ENCODE assay signal across 1 cellular context in genomic region chr1:109548321-109549267, GRCh38.
TF ChIP-seq lines count a peak whose summit lies in the region.

GNAI3 (plus strand) TSS chr1:109548615; CDS start chr1:109548721, 106 bp downstream.

TF ChIP-seq in HepG2, 621 proteins besides CTCF, POLR2A, EP300 and RAD21 (continued from another document and continues in another):
- TF ChIP-seq HIC2 (CRISPR knock-in tag; IDR thresholded peaks at IDR 0.05; ENCODE audit: low read depth) (no peak), SALL2 (CRISPR knock-in tag; IDR thresholded peaks at IDR 0.05) (peak; percentile 43; the same call in 1 of the 2 replicates), ZNF644 (CRISPR knock-in tag; IDR thresholded peaks at IDR 0.05; ENCODE audit: low read depth) (no peak), RORA (CRISPR knock-in tag; IDR thresholded peaks at IDR 0.05) (no peak), ZNF83 (CRISPR knock-in tag; IDR thresholded peaks at IDR 0.05; ENCODE audit: borderline replicate concordance) (no peak), ZNF749 (CRISPR knock-in tag; IDR thresholded peaks at IDR 0.05; ENCODE audit: borderline replicate concordance) (peak; percentile 68; the same call in 1 of the 2 replicates), ARNTL (CRISPR knock-in tag; IDR thresholded peaks at IDR 0.05) (0 out of 2 replicates have a peak, but pooled peaks have one; percentile 41), ZMAT3 (CRISPR knock-in tag; conservative IDR thresholded peaks at IDR 0.05) (no peak; the same call in 1 of the 2 replicates), CEBPG (CRISPR knock-in tag; IDR thresholded peaks at IDR 0.05) (peak; percentile 48; the same call in 1 of the 2 replicates), ZNF674 (CRISPR knock-in tag; IDR thresholded peaks at IDR 0.05; ENCODE audit: low read depth) (no peak), ZNF354B (CRISPR knock-in tag; IDR thresholded peaks at IDR 0.05) (no peak), ZBTB37 (CRISPR knock-in tag; IDR thresholded peaks at IDR 0.05) (no peak), ZNF234 (CRISPR knock-in tag; conservative IDR thresholded peaks at IDR 0.05) (no peak; the same call in 1 of the 2 replicates), ETV6 (CRISPR knock-in tag; conservative IDR thresholded peaks at IDR 0.05) (no peak; the same call in 1 of the 2 replicates), ZNF569 (CRISPR knock-in tag; IDR thresholded peaks at IDR 0.05; ENCODE audit: borderline replicate concordance) (no peak; the same call in 1 of the 2 replicates), SP2 (CRISPR knock-in tag; IDR thresholded peaks at IDR 0.05) (peak; percentile 76), ZSCAN30 (CRISPR knock-in tag; IDR thresholded peaks at IDR 0.05) (no peak), HNF1B (CRISPR knock-in tag; IDR thresholded peaks at IDR 0.05) (peak; percentile 92), HHEX (CRISPR knock-in tag; IDR thresholded peaks at IDR 0.05) (no peak), SOX13 (IDR thresholded peaks at IDR 0.05) (no peak; the same call in 1 of the 2 replicates), SOX13 (CRISPR knock-in tag; conservative IDR thresholded peaks at IDR 0.05 in 1 of 2, IDR thresholded peaks at IDR 0.05 in 1 of 2) (peak in 1 of 2 experiments; percentile 6; a peak in 1 of 4 replicates), ARID4A (CRISPR knock-in tag; IDR thresholded peaks at IDR 0.05; ENCODE audit: borderline replicate concordance) (peak; percentile 95), GATA4 (IDR thresholded peaks at IDR 0.05; ENCODE audit: borderline replicate concordance, low read depth) (peak; percentile 42; the same call in 1 of the 2 replicates), ZNF556 (CRISPR knock-in tag; IDR thresholded peaks at IDR 0.05; ENCODE audit: borderline replicate concordance) (0 out of 2 replicates have a peak, but pooled peaks have one; percentile 59), ZNF547 (CRISPR knock-in tag; IDR thresholded peaks at IDR 0.05) (no peak; the same call in 1 of the 2 replicates), HDAC1 (CRISPR knock-in tag; IDR thresholded peaks at IDR 0.05) (peak; percentile 89), ZNF276 (CRISPR knock-in tag; IDR thresholded peaks at IDR 0.05; ENCODE audit: low read depth) (peak; percentile 71), GPN1 (CRISPR knock-in tag; IDR thresholded peaks at IDR 0.05; ENCODE audit: borderline replicate concordance) (no peak), MAFK (conservative IDR thresholded peaks at IDR 0.05 in 1 of 2, IDR thresholded peaks at IDR 0.05 in 1 of 2; ENCODE audit: low read length in 2 of 2) (no peak), BRD4 (CRISPR knock-in tag; IDR thresholded peaks at IDR 0.05) (peak; percentile 64; the same call in 1 of the 2 replicates), HNF4G (IDR thresholded peaks at IDR 0.05; ENCODE audit: borderline replicate concordance, low read depth, low read length) (no peak), HNF4G (CRISPR knock-in tag; IDR thresholded peaks at IDR 0.05; ENCODE audit: borderline replicate concordance, low read depth) (no peak; the same call in 1 of the 2 replicates)
- TF ChIP-seq, protein P1, sequence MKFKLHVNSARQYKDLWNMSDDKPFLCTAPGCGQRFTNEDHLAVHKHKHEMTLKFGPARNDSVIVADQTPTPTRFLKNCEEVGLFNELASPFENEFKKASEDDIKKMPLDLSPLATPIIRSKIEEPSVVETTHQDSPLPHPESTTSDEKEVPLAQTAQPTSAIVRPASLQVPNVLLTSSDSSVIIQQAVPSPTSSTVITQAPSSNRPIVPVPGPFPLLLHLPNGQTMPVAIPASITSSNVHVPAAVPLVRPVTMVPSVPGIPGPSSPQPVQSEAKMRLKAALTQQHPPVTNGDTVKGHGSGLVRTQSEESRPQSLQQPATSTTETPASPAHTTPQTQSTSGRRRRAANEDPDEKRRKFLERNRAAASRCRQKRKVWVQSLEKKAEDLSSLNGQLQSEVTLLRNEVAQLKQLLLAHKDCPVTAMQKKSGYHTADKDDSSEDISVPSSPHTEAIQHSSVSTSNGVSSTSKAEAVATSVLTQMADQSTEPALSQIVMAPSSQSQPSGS (CRISPR knock-in tag; IDR thresholded peaks at IDR 0.05): no peak; the same call in 1 of the 2 replicates
- TF ChIP-seq, protein P2, sequence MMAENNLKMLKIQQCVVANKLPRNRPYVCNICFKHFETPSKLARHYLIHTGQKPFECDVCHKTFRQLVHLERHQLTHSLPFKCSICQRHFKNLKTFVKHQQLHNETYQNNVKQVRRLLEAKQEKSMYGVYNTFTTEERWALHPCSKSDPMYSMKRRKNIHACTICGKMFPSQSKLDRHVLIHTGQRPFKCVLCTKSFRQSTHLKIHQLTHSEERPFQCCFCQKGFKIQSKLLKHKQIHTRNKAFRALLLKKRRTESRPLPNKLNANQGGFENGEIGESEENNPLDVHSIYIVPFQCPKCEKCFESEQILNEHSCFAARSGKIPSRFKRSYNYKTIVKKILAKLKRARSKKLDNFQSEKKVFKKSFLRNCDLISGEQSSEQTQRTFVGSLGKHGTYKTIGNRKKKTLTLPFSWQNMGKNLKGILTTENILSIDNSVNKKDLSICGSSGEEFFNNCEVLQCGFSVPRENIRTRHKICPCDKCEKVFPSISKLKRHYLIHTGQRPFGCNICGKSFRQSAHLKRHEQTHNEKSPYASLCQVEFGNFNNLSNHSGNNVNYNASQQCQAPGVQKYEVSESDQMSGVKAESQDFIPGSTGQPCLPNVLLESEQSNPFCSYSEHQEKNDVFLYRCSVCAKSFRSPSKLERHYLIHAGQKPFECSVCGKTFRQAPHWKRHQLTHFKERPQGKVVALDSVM (CRISPR knock-in tag; IDR thresholded peaks at IDR 0.05): peak; percentile 48; the same call in 1 of the 2 replicates
- TF ChIP-seq, protein P3, sequence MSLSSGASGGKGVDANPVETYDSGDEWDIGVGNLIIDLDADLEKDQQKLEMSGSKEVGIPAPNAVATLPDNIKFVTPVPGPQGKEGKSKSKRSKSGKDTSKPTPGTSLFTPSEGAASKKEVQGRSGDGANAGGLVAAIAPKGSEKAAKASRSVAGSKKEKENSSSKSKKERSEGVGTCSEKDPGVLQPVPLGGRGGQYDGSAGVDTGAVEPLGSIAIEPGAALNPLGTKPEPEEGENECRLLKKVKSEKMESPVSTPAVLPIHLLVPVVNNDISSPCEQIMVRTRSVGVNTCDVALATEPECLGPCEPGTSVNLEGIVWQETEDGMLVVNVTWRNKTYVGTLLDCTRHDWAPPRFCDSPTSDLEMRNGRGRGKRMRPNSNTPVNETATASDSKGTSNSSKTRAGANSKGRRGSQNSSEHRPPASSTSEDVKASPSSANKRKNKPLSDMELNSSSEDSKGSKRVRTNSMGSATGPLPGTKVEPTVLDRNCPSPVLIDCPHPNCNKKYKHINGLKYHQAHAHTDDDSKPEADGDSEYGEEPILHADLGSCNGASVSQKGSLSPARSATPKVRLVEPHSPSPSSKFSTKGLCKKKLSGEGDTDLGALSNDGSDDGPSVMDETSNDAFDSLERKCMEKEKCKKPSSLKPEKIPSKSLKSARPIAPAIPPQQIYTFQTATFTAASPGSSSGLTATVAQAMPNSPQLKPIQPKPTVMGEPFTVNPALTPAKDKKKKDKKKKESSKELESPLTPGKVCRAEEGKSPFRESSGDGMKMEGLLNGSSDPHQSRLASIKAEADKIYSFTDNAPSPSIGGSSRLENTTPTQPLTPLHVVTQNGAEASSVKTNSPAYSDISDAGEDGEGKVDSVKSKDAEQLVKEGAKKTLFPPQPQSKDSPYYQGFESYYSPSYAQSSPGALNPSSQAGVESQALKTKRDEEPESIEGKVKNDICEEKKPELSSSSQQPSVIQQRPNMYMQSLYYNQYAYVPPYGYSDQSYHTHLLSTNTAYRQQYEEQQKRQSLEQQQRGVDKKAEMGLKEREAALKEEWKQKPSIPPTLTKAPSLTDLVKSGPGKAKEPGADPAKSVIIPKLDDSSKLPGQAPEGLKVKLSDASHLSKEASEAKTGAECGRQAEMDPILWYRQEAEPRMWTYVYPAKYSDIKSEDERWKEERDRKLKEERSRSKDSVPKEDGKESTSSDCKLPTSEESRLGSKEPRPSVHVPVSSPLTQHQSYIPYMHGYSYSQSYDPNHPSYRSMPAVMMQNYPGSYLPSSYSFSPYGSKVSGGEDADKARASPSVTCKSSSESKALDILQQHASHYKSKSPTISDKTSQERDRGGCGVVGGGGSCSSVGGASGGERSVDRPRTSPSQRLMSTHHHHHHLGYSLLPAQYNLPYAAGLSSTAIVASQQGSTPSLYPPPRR (CRISPR knock-in tag; IDR thresholded peaks at IDR 0.05; ENCODE audit: borderline replicate concordance): peak; percentile 60
